In genomic region chr7:92621026-92621540, GRCh38 we compare ENCODE assay signal across 8 cellular contexts. TPM values are rescaled to one million over a fixed set of nuclear protein-coding genes. Genes with fewer than 3 reads are reported as not detected.
DNase-seq lines count a peak whose midpoint lies in the region; ATAC-seq and TF ChIP-seq lines count a peak whose summit lies in the region.

No MANE protein-coding gene starts in this region.

- peak overlapping the region; percentile 79 for H3K9ac ChIP-seq in OCI-LY3 (ENCODE audit: low read length)

- peak overlapping the region in 9 of 10 donors; percentile 15 to 84 (median 54) for H3K4me3 Mint-ChIP-seq in naive thymus-derived CD4-positive, alpha-beta T cell

- peak overlapping the region; percentile 97 for H3K27ac ChIP-seq in OCI-LY3 (ENCODE audit: low read length)
- peak overlapping the region; percentile 74 for H3K27ac ChIP-seq in epithelial cell of prostate
- peak overlapping the region; percentile 24 for H3K27ac ChIP-seq in naive thymus-derived CD4-positive, alpha-beta T cell (ENCODE audit: low read depth, low read length)

- H3K4me1 ChIP-seq in OCI-LY3 (ENCODE audit: low read length), result peaks cover 37% of the 10 kb centered on the region
- H3K4me1 ChIP-seq in naive thymus-derived CD4-positive, alpha-beta T cell (ENCODE audit: control insufficient read depth in 2 of 2, insufficient read depth in 2 of 2, low read length in 2 of 2), result peaks cover 6 to 20% of the 10 kb centered on the region in 2 donors

- peak; percentile 54 for ATAC-seq in GM19463 (IDR thresholded peaks at IDR 0.05; ENCODE audit: unreplicated experiment)
- peak; percentile 96 for ATAC-seq in naive thymus-derived CD4-positive, alpha-beta T cell

- peaks cover 9% of the 10 kb centered on the region for H3K9me3 ChIP-seq in OCI-LY3 (ENCODE audit: insufficient read depth, low read length)
- no peaks in the 10 kb centered on the region for H3K9me3 ChIP-seq in naive thymus-derived CD4-positive, alpha-beta T cell (ENCODE audit: control insufficient read depth in 2 of 3, low read length in 3 of 3)

- peaks cover 15% of the 10 kb centered on the region; the same call in 1 of the 2 replicates for H3K79me2 ChIP-seq in OCI-LY3 (ENCODE audit: low read length)

- TF ChIP-seq CTCF in OCI-LY3 (IDR thresholded peaks at IDR 0.05; ENCODE audit: low read depth, low read length), result peak; percentile 89

- no peak overlapping the region for H2AFZ ChIP-seq in OCI-LY3 (ENCODE audit: low read depth, low read length)

- no peaks in the 10 kb centered on the region for H4K20me1 ChIP-seq in OCI-LY3 (ENCODE audit: insufficient read depth, low read length)

- POLR2A ChIA-PET in naive thymus-derived CD4-positive, alpha-beta T cell (lab: Charles Lee), result interaction anchor here (1.0 kb wide), 1 partner anchor 212 kb away, joined by 3 read pairs; no protein-coding TSS in a partner anchor

- DNase-seq in CMK (ENCODE audit: low read depth) (peak; percentile 45), HPDE6-E6E7 (ENCODE audit: extremely low spot score) (peak; percentile 63), epithelial cell of prostate (ENCODE audit: low read depth, low spot score) (peak; percentile 66)
- DNase-seq in activated CD8-positive, alpha-beta memory T cell treated with anti-CD3 and anti-CD28 coated beads, Interleukin-2, amount 50 U/mL, for 48 hours, result peak; percentile 68
- DNase-seq in naive thymus-derived CD4-positive, alpha-beta T cell, result peak; percentile 39 to 84 (median 73)
- DNase-seq in stimulated activated naive CD4-positive, alpha-beta T cell treated with Interleukin-2 at 50 U/mL for 16 hours (lab: John Stamatoyannopoulos, UW), result peak; percentile 80

- no peaks in the 10 kb centered on the region for H3K27me3 ChIP-seq in OCI-LY3 (ENCODE audit: low read depth, low read length)
- no peaks in the 10 kb centered on the region for H3K27me3 ChIP-seq in naive thymus-derived CD4-positive, alpha-beta T cell (ENCODE audit: control insufficient read depth in 2 of 2, insufficient read depth in 2 of 2, low read length in 2 of 2)

- intact Hi-C loops in naive thymus-derived CD4-positive, alpha-beta T cell (cut with micrococcal nuclease), result loop anchor here (1.0 to 5.0 kb wide), 14 partner anchors 12 to 611 kb away; partner anchors contain the start of gene VPS50 (in 1 of the 2)

- H3K36me3 Mint-ChIP-seq in naive thymus-derived CD4-positive, alpha-beta T cell, result peaks cover 5 to 42% (median 24%) of the 10 kb centered on the region in 5 donors

- H3K36me3 ChIP-seq in OCI-LY3 (replicated peaks; ENCODE audit: low read depth, low read length), result peaks cover 46% of the 10 kb centered on the region
- peaks cover 0 to 16% (median 5%) of the 10 kb centered on the region in 3 experiments for H3K36me3 ChIP-seq in naive thymus-derived CD4-positive, alpha-beta T cell (ENCODE audit: control insufficient read depth in 2 of 3, insufficient read depth in 3 of 3, low read length in 3 of 3)

- H3K27me3 Mint-ChIP-seq in naive thymus-derived CD4-positive, alpha-beta T cell, result no peaks in the 10 kb centered on the region

- H3K4me2 ChIP-seq in OCI-LY3 (ENCODE audit: low read length), result peak overlapping the region; percentile 81

- H3K4me3 ChIP-seq in OCI-LY3 (ENCODE audit: low read length), result peak overlapping the region; percentile 57
- no peak overlapping the region for H3K4me3 ChIP-seq in naive thymus-derived CD4-positive, alpha-beta T cell (ENCODE audit: low read length)

- peaks cover 0 to 26% (median 0%) of the 10 kb centered on the region in 11 donors for H3K9me3 Mint-ChIP-seq in naive thymus-derived CD4-positive, alpha-beta T cell

- CTCF ChIA-PET in naive thymus-derived CD4-positive, alpha-beta T cell (lab: Charles Lee), result interaction anchor here (0.6 to 2.8 kb wide), 10 partner anchors 20 to 607 kb away, joined by 3 to 18 read pairs (median 4); no protein-coding TSS in a partner anchor

- peak overlapping the region; percentile 17 to 92 (median 84) for H3K27ac Mint-ChIP-seq in naive thymus-derived CD4-positive, alpha-beta T cell

- peaks cover 8 to 58% (median 33%) of the 10 kb centered on the region in 7 donors for H3K4me1 Mint-ChIP-seq in naive thymus-derived CD4-positive, alpha-beta T cell

RNA-seq across cellular contexts. Expression of gene FAM133B, which starts 30.9 kb away (rescaled TPM):
- total RNA-seq in naive thymus-derived CD4-positive, alpha-beta T cell, result 10 to 100 TPM; 37.5 to 77.0 (median 51.7) TPM
- polyA plus RNA-seq in naive thymus-derived CD4-positive, alpha-beta T cell, result 10 to 100 TPM; 14.2 to 22.5 TPM

Comparison
In these comparisons a context has a peak if more than half of its experiments do, and no peak if none do; other contexts are left out.
1. H3K27ac ChIP-seq: peak in every context shown above with its lines; median percentile 97 in OCI-LY3; 74 in epithelial cell of prostate; 24 in naive thymus-derived CD4-positive, alpha-beta T cell.